In genomic region chr11:65477271-65478029, GRCh38 we compare ENCODE assay signal across 8 cellular contexts. TPM values are rescaled to one million over a fixed set of nuclear protein-coding genes. Genes with fewer than 3 reads are reported as not detected.
A peak's percentile ranks its signal among the peaks of the same experiment; 100 is the strongest.
DNase-seq lines count a peak whose midpoint lies in the region; TF ChIP-seq lines count a peak whose summit lies in the region.

No MANE protein-coding gene starts in this region.

- H3K9me3 ChIP-seq in MM.1S (replicated peaks; ENCODE audit: insufficient read depth, low read length) = no peaks in the 10 kb centered on the region
- H3K9me3 ChIP-seq in neural progenitor cell (ENCODE audit: low read depth) = no peaks in the 10 kb centered on the region

- no peaks in the 10 kb centered on the region for H4K20me1 ChIP-seq in MM.1S (ENCODE audit: insufficient read depth, low read length)
- H4K20me1 ChIP-seq in neural progenitor cell (ENCODE audit: low read depth) = no peaks in the 10 kb centered on the region

- H3K36me3 ChIP-seq in H7 (replicated peaks; ENCODE audit: control insufficient read depth, insufficient read depth, low read length) (no peaks in the 10 kb centered on the region), MM.1S (replicated peaks; ENCODE audit: insufficient read depth, low read length) (no peaks in the 10 kb centered on the region), neural progenitor cell (no peaks in the 10 kb centered on the region)

- H3K79me2 ChIP-seq in MM.1S (ENCODE audit: low read length) = peaks cover 24% of the 10 kb centered on the region
- H3K79me2 ChIP-seq in neural progenitor cell (ENCODE audit: low read depth) = peaks cover 81% of the 10 kb centered on the region

- H3K9me3 Mint-ChIP-seq in neural progenitor cell = no peaks in the 10 kb centered on the region

- H3K9me2 ChIP-seq in MM.1S (replicated peaks; ENCODE audit: insufficient read depth, low read length) = no peaks in the 10 kb centered on the region

- H3K4me1 Mint-ChIP-seq in neural progenitor cell = peaks cover 40% of the 10 kb centered on the region

- peaks cover 7% of the 10 kb centered on the region for H3K27me3 Mint-ChIP-seq in neural progenitor cell (ENCODE audit: insufficient read depth, low read depth)

- no peaks in the 10 kb centered on the region for H3K27me3 ChIP-seq in H7 (ENCODE audit: control insufficient read depth, insufficient read depth, low read length)
- no peaks in the 10 kb centered on the region for H3K27me3 ChIP-seq in MM.1S (replicated peaks; ENCODE audit: insufficient read depth, low read length)
- no peaks in the 10 kb centered on the region for H3K27me3 ChIP-seq in neural progenitor cell

- peak overlapping the region; percentile 86 for H3K4me3 ChIP-seq in H7 (ENCODE audit: insufficient read depth, low read depth, low read length)
- peak overlapping the region; percentile 86 for H3K4me3 ChIP-seq in MM.1S (ENCODE audit: low read length)
- H3K4me3 ChIP-seq in fibroblast of villous mesenchyme (ENCODE audit: low read depth, low read length) = peak overlapping the region; percentile 75
- peak overlapping the region; percentile 60 for H3K4me3 ChIP-seq in neural progenitor cell

- peak overlapping the region; percentile 89 for H3K4me3 Mint-ChIP-seq in neural progenitor cell

- H3K9ac ChIP-seq in MM.1S (ENCODE audit: low read length) (peak overlapping the region; percentile 99), neural progenitor cell (peak overlapping the region; percentile 86)

- H3K27ac ChIP-seq in MM.1S (ENCODE audit: low read length) (peak overlapping the region; percentile 98), neural progenitor cell (peak overlapping the region; percentile 87)

- H3K4me1 ChIP-seq in MM.1S (ENCODE audit: low read length) = peaks cover 20% of the 10 kb centered on the region
- H3K4me1 ChIP-seq in neural progenitor cell = peaks cover 30% of the 10 kb centered on the region

- no peak overlapping the region; the same call in 1 of the 2 replicates for H2AFZ ChIP-seq in MM.1S (ENCODE audit: low read length)
- peak overlapping the region; percentile 34 for H2AFZ ChIP-seq in neural progenitor cell (replicated peaks)

- H3K36me3 Mint-ChIP-seq in neural progenitor cell = no peaks in the 10 kb centered on the region

- no peak for TF ChIP-seq CTCF in MM.1S (IDR thresholded peaks at IDR 0.05; ENCODE audit: low read length)
- no peak for TF ChIP-seq CTCF in fibroblast of villous mesenchyme (IDR thresholded peaks at IDR 0.05; ENCODE audit: insufficient read depth, low read depth, low read length)
- no peak for TF ChIP-seq CTCF in neural progenitor cell (IDR thresholded peaks at IDR 0.05)

- H3K27ac Mint-ChIP-seq in neural progenitor cell = peak overlapping the region; percentile 100

- H3F3A ChIP-seq in MM.1S (ENCODE audit: insufficient read depth, low read length) (peaks cover 35% of the 10 kb centered on the region), neural progenitor cell (ENCODE audit: low read depth) (peaks cover 30% of the 10 kb centered on the region)

- DNase-seq in ELF-1 (ENCODE audit: low read depth, low spot score) (peak; percentile 97), H7 (peak; percentile 90), MM.1S (peak; percentile 94), SHP77 treated with DMSO at 0.1 percent for 48 hours (lab: John Stamatoyannopoulos, UW) (peak; percentile 77), activated gamma-delta T cell (lab: John Stamatoyannopoulos, UW) (peak; percentile 92), fibroblast of villous mesenchyme (ENCODE audit: low read depth) (peak; percentile 97), neural progenitor cell (ENCODE audit: low spot score) (peak; percentile 95), stromal cell of bone marrow (ENCODE audit: low read depth) (peak; percentile 90)

- H3K4me2 ChIP-seq in MM.1S (ENCODE audit: low read depth, low read length) (peak overlapping the region; percentile 95), neural progenitor cell (peak overlapping the region; percentile 91)

RNA-seq across cellular contexts. Expression of gene MALAT1, which starts 21.4 kb away (rescaled TPM):
- 456 and 1,088 TPM in 2 replicates for total RNA-seq in H7 (2014; rRNA removed; shearing (Covaris generic))
- total RNA-seq in fibroblast of villous mesenchyme = 12,351 and 16,563 TPM in 2 replicates
- 5,397 and 9,030 TPM in 2 replicates for total RNA-seq in neural progenitor cell (ENCODE audit: low replicate concordance)

RNA-seq across cellular contexts. Expression of gene SCYL1, which starts 47.4 kb away (rescaled TPM):
- total RNA-seq in H7 (2014; rRNA removed; shearing (Covaris generic)) = 70.0 and 72.3 TPM in 2 replicates
- total RNA-seq in fibroblast of villous mesenchyme (125 and 135 TPM in 2 replicates), neural progenitor cell (ENCODE audit: low replicate concordance) (16.9 and 45.2 TPM in 2 replicates)

RNA-seq across cellular contexts. Expression of gene NEAT1, which starts 54.9 kb away (rescaled TPM):
- 6.4 and 10.6 TPM in 2 replicates for total RNA-seq in H7 (2014; rRNA removed; shearing (Covaris generic))
- total RNA-seq in fibroblast of villous mesenchyme (413 and 487 TPM in 2 replicates), neural progenitor cell (ENCODE audit: low replicate concordance) (2.8 and 4.0 TPM in 2 replicates)

Comparison
In these comparisons a context has a peak if more than half of its experiments do, and no peak if none do; other contexts are left out.
1. Peak in every context shown above with its lines: DNase-seq, H3K4me3 ChIP-seq and H3K27ac ChIP-seq.
2. RNA of gene NEAT1, which starts 54.9 kb away (total RNA-seq): 413 to 487 TPM in fibroblast of villous mesenchyme; 6.4 to 10.6 TPM in H7 and 2.8 to 4.0 TPM in neural progenitor cell; every median in the first group is over 10 times any median in the second.